ENCODE assay signal across 8 cellular contexts in the genomic region with DNA sequence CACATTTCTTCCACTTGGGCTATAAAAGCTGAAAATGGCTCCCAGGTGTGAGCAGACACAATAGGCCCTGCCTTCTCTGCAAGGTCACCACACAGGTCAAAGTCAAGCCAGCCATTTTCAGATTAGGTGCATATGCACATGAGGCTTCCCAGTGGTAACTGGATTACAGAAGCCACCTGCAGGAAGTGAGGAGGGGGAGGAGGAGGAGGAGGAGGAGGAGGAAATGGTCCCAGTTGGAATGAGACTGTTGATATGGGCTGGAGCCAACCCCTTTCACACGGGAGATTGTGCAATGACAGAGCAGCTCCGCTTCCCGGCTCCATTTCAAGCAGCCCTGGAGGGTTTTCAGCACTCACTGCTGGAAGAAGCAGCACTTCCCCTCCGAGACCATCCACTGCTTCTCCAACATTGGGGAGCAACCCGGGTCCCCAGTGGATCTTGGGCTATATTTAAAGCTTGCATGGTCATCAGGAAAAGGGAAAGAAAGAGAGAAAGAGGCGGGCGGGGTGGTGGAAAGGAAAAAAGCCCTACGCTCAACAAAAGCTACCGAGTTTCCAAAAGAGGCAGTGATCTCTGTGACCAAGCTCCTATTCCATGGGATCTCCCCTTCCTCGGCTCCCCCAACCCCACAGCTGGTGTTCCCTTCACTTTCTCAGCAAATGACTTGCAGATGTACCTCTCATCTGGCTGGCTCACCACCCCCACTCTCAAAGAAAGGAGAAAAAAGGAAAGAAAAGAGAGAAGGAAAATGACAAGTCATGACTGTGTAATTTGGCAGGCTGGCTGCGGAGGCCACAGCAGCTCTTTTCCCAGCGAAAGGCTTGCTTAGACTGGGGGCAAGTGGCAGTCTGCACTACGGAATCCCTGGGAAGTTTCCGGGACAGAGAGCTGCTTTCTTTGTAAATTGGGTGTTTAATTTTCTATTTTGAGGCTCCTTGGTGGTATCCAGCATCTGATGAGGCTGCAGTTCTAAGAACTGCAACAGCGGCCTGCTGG. TPM values are rescaled to one million over a fixed set of nuclear protein-coding genes. Genes with fewer than 3 reads are reported as not detected.
A peak's percentile ranks its signal among the peaks of the same experiment; 100 is the strongest.
DNase-seq lines count a peak whose midpoint lies in the region; ATAC-seq and TF ChIP-seq lines count a peak whose summit lies in the region.

No MANE protein-coding gene starts in this region.

- H3K27me3 ChIP-seq in effector memory CD4-positive, alpha-beta T cell (replicated peaks; ENCODE audit: control insufficient read depth, insufficient read depth, low read length, poor library complexity, severe bottlenecking) = no peaks in the 10 kb centered on the region

- no peaks in the 10 kb centered on the region for H3K4me1 ChIP-seq in effector memory CD4-positive, alpha-beta T cell (ENCODE audit: control insufficient read depth, insufficient read depth, low read length, poor library complexity, severe bottlenecking)

- DNase-seq in HFFc6 = peak; percentile 62
- peak; percentile 44 for DNase-seq in SW480 (ENCODE audit: low spot score)
- peak; percentile 78 for DNase-seq in Right ventricle myocardium inferior (ENCODE audit: missing footprints)
- DNase-seq in progenitor cell of endocrine pancreas (ENCODE audit: low spot score, unreplicated experiment) = no peak
- no peak for DNase-seq in effector memory CD4-positive, alpha-beta T cell
- DNase-seq in activated T-cell treated with anti-CD3 and anti-CD28 coated beads, Interleukin-2, amount 50 U/mL, for 72 hours = no peak
- no peak for DNase-seq in GM13977 (ENCODE audit: low spot score)

- H3K4me1 Mint-ChIP-seq in HFFc6 (ENCODE audit: low read depth) (peaks cover 39% of the 10 kb centered on the region), progenitor cell of endocrine pancreas (ENCODE audit: low read depth) (peaks cover 17% of the 10 kb centered on the region)
- H3K4me1 Mint-ChIP-seq in activated T-cell treated with anti-CD3 and anti-CD28 coated beads, Interleukin-2, amount 50 U/mL, for 72 hours (ENCODE audit: low read depth) = peaks cover 17% of the 10 kb centered on the region

- H3K27ac Mint-ChIP-seq in HFFc6 = peak overlapping the region; percentile 92
- H3K27ac Mint-ChIP-seq in progenitor cell of endocrine pancreas = peak overlapping the region; percentile 76
- H3K27ac Mint-ChIP-seq in activated T-cell treated with anti-CD3 and anti-CD28 coated beads, Interleukin-2, amount 50 U/mL, for 72 hours = no peak overlapping the region

- no peaks in the 10 kb centered on the region for H3K9me3 ChIP-seq in effector memory CD4-positive, alpha-beta T cell (ENCODE audit: control insufficient read depth, low read length)

- TF ChIP-seq CTCF in HFFc6 (IDR thresholded peaks at IDR 0.05) (no peak), progenitor cell of endocrine pancreas (IDR thresholded peaks at IDR 0.05; ENCODE audit: unreplicated experiment) (no peak), GM13977 (IDR thresholded peaks at IDR 0.05; ENCODE audit: extremely low read depth, insufficient read depth, missing control alignments) (no peak)

- H3K9me3 Mint-ChIP-seq in HFFc6 (no peaks in the 10 kb centered on the region), progenitor cell of endocrine pancreas (ENCODE audit: low read depth) (no peaks in the 10 kb centered on the region)
- H3K9me3 Mint-ChIP-seq in activated T-cell treated with anti-CD3 and anti-CD28 coated beads, Interleukin-2, amount 50 U/mL, for 72 hours = no peaks in the 10 kb centered on the region

- in situ Hi-C loops in GM13977 (cut with MboI; ENCODE audit: low pct_unique_long_range_greater_than_20kb, low sequenced_read_pairs, unreplicated experiment) = no loop called here

- ATAC-seq in Right ventricle myocardium inferior (peak; percentile 87), HG03025 (IDR thresholded peaks at IDR 0.05; ENCODE audit: low FRiP score, unreplicated experiment) (no peak)
- ATAC-seq in activated T-cell treated with anti-CD3 and anti-CD28 coated beads, Interleukin-2, amount 50 U/mL, for 72 hours (replicated peaks in 1 of 2) = no peak

- H3K27me3 Mint-ChIP-seq in HFFc6 (ENCODE audit: insufficient read depth) (no peaks in the 10 kb centered on the region; the same call in none of the 2 replicates), progenitor cell of endocrine pancreas (peaks cover 2% of the 10 kb centered on the region)
- H3K27me3 Mint-ChIP-seq in activated T-cell treated with anti-CD3 and anti-CD28 coated beads, Interleukin-2, amount 50 U/mL, for 72 hours (ENCODE audit: low read depth) = no peaks in the 10 kb centered on the region

- H3K4me3 Mint-ChIP-seq in HFFc6 (peak overlapping the region; percentile 85), progenitor cell of endocrine pancreas (ENCODE audit: low read depth) (no peak overlapping the region)
- H3K4me3 Mint-ChIP-seq in activated T-cell treated with anti-CD3 and anti-CD28 coated beads, Interleukin-2, amount 50 U/mL, for 72 hours = no peak overlapping the region

- H3K27ac ChIP-seq in effector memory CD4-positive, alpha-beta T cell (ENCODE audit: insufficient read depth, low read length, poor library complexity, severe bottlenecking) = no peak overlapping the region

- no peaks in the 10 kb centered on the region for H3K36me3 Mint-ChIP-seq in HFFc6 (ENCODE audit: low read depth)
- H3K36me3 Mint-ChIP-seq in progenitor cell of endocrine pancreas (ENCODE audit: insufficient read depth) = peaks cover 7% of the 10 kb centered on the region
- H3K36me3 Mint-ChIP-seq in activated T-cell treated with anti-CD3 and anti-CD28 coated beads, Interleukin-2, amount 50 U/mL, for 72 hours (ENCODE audit: insufficient read depth in 2 of 2) = peaks cover 0 to under 1% of the 10 kb centered on the region in 2 donors

- intact Hi-C loops in Right ventricle myocardium inferior (cut with DNase I) = no loop called here

- peaks cover 17% of the 10 kb centered on the region for H3K36me3 ChIP-seq in effector memory CD4-positive, alpha-beta T cell (ENCODE audit: control insufficient read depth, insufficient read depth, low read length)

- no peak overlapping the region for H3K4me3 ChIP-seq in effector memory CD4-positive, alpha-beta T cell (ENCODE audit: insufficient read depth, low read depth, low read length, poor library complexity, severe bottlenecking)

RNA-seq across cellular contexts. Expression of gene LRIG1, which starts 58.3 kb away (rescaled TPM):
- total RNA-seq in HFFc6 (2021; fragmentation: NEBNext Ultra II Directional; extraction: Animal tissue kit (Norgen Biotek cat#: 25700)) = 1 to 10 TPM; 1.7 to 2.7 (median 2.2) TPM
- total RNA-seq in Right ventricle myocardium inferior = 93.8 TPM
- 31.4 and 32.4 TPM in 2 replicates for total RNA-seq in progenitor cell of endocrine pancreas
- total RNA-seq in activated T-cell treated with anti-CD3 and anti-CD28 coated beads, Interleukin-2, amount 50 U/mL, for 72 hours = 10 to 100 TPM; 21.6 to 44.8 TPM

Comparison
In these comparisons a context has a peak if more than half of its experiments do, and no peak if none do; other contexts are left out.
1. DNase-seq: peak in HFFc6 (single experiment), SW480 (single experiment) and Right ventricle myocardium inferior (single experiment); none in progenitor cell of endocrine pancreas (single experiment), effector memory CD4-positive, alpha-beta T cell (0 of 3), activated T-cell treated with anti-CD3 and anti-CD28 coated beads, Interleukin-2, amount 50 U/mL, for 72 hours (0 of 2) and GM13977 (single experiment).